8 cellular contexts compared by ENCODE assay signal in genomic region chr2:191521608-191522208, GRCh38.
DNase-seq lines count a peak whose midpoint lies in the region; ATAC-seq and TF ChIP-seq lines count a peak whose summit lies in the region.

No MANE protein-coding gene starts in this region.

- H3K27me3 Mint-ChIP-seq in activated CD4-positive, alpha-beta memory T cell treated with anti-CD3 and anti-CD28 coated beads, Interleukin-2, amount 10 ng/mL, durations not matched to agents 7 days and 5 days, result peaks cover 15% of the 10 kb centered on the region

- no peak overlapping the region for H3K4me3 Mint-ChIP-seq in activated CD4-positive, alpha-beta memory T cell treated with anti-CD3 and anti-CD28 coated beads, Interleukin-2, amount 10 ng/mL, durations not matched to agents 7 days and 5 days

- H2AFZ ChIP-seq in neural cell (ENCODE audit: low read depth, low read length), result no peak overlapping the region

- no peaks in the 10 kb centered on the region for H3F3A ChIP-seq in neural cell (ENCODE audit: insufficient read depth, low read length, poor library complexity, severe bottlenecking)

- POLR2A ChIA-PET in activated CD4-positive, alpha-beta memory T cell treated with anti-CD3 and anti-CD28 coated beads, Interleukin-2, amount 10 ng/mL, durations not matched to agents 7 days and 5 days (lab: Charles Lee), result no interaction called here

- no peak overlapping the region for H3K9ac ChIP-seq in neural cell (ENCODE audit: low read length)

- H3K9me3 ChIP-seq in neural cell (ENCODE audit: low read length), result no peaks in the 10 kb centered on the region

- DNase-seq in NCI-H2171 treated with DMSO at 0.1 percent for 48 hours (lab: John Stamatoyannopoulos, UW), result peak; percentile 39
- DNase-seq in NCI-H2171 (lab: John Stamatoyannopoulos, UW), result no peak
- peak; percentile 5 for DNase-seq in NCI-H146 treated with DMSO at 0.1 percent for 48 hours (lab: John Stamatoyannopoulos, UW; ENCODE audit: unreplicated experiment)
- peak; percentile 65 for DNase-seq in choroid plexus epithelial cell (ENCODE audit: low read depth)
- no peak for DNase-seq in T1000 (lab: John Stamatoyannopoulos, UW)
- DNase-seq in activated CD4-positive, alpha-beta memory T cell treated with anti-CD3 and anti-CD28 coated beads, Interleukin-2, amount 10 ng/mL, durations not matched to agents 7 days and 5 days, result no peak

- no peaks in the 10 kb centered on the region for H3K27me3 ChIP-seq in neural cell (ENCODE audit: insufficient read depth, low read depth, low read length)

- H3K9me3 Mint-ChIP-seq in activated CD4-positive, alpha-beta memory T cell treated with anti-CD3 and anti-CD28 coated beads, Interleukin-2, amount 10 ng/mL, durations not matched to agents 7 days and 5 days, result no peaks in the 10 kb centered on the region

- no peak for TF ChIP-seq EP300 in neural cell (conservative IDR thresholded peaks at IDR 0.05; ENCODE audit: poor library complexity, severe bottlenecking)

- H3K27ac ChIP-seq in neural cell (ENCODE audit: low read length), result no peak overlapping the region

- no peak for ATAC-seq in GM21717 (IDR thresholded peaks at IDR 0.05; ENCODE audit: unreplicated experiment)

- no peak overlapping the region for H3K27ac Mint-ChIP-seq in activated CD4-positive, alpha-beta memory T cell treated with anti-CD3 and anti-CD28 coated beads, Interleukin-2, amount 10 ng/mL, durations not matched to agents 7 days and 5 days

- TF ChIP-seq RAD21 in neural cell (conservative IDR thresholded peaks at IDR 0.05), result peak; percentile 83

- H3K36me3 ChIP-seq in neural cell (ENCODE audit: insufficient read depth, low read length), result no peaks in the 10 kb centered on the region

- peak; percentile 72 for TF ChIP-seq CTCF in choroid plexus epithelial cell (conservative IDR thresholded peaks at IDR 0.05; ENCODE audit: low read depth, low read length)
- TF ChIP-seq CTCF in neural cell (IDR thresholded peaks at IDR 0.05; ENCODE audit: poor library complexity, severe bottlenecking), result peak; percentile 83

- CTCF ChIA-PET in activated CD4-positive, alpha-beta memory T cell treated with anti-CD3 and anti-CD28 coated beads, Interleukin-2, amount 10 ng/mL, durations not matched to agents 7 days and 5 days (lab: Charles Lee), result interaction anchor here (0.7 to 3.0 kb wide), 4 partner anchors 72 to 1093 kb away, joined by 3 to 24 read pairs (median 3); no protein-coding TSS in a partner anchor

- no peaks in the 10 kb centered on the region for H4K20me1 ChIP-seq in neural cell (ENCODE audit: insufficient read depth)

- H3K4me3 ChIP-seq in choroid plexus epithelial cell (ENCODE audit: low read depth, low read length) (no peak overlapping the region), neural cell (ENCODE audit: low read length) (no peak overlapping the region)

- no peaks in the 10 kb centered on the region for H3K4me1 Mint-ChIP-seq in activated CD4-positive, alpha-beta memory T cell treated with anti-CD3 and anti-CD28 coated beads, Interleukin-2, amount 10 ng/mL, durations not matched to agents 7 days and 5 days

- no peak overlapping the region for H3K4me2 ChIP-seq in neural cell (ENCODE audit: low read length)

- H3K9me2 ChIP-seq in neural cell (ENCODE audit: insufficient read depth, low read length), result no peaks in the 10 kb centered on the region

- no peaks in the 10 kb centered on the region for H3K36me3 Mint-ChIP-seq in activated CD4-positive, alpha-beta memory T cell treated with anti-CD3 and anti-CD28 coated beads, Interleukin-2, amount 10 ng/mL, durations not matched to agents 7 days and 5 days (ENCODE audit: low read depth)

- no peaks in the 10 kb centered on the region for H3K79me2 ChIP-seq in neural cell (replicated peaks; ENCODE audit: insufficient read depth, low read length)

TF ChIP-seq in neural cell, 6 proteins besides CTCF, POLR2A, EP300 and RAD21:
- TF ChIP-seq EZH2 (IDR thresholded peaks at IDR 0.05; ENCODE audit: borderline replicate concordance, insufficient read depth, low read length, poor library complexity, severe bottlenecking) (no peak), POLR2AphosphoS5 (IDR thresholded peaks at IDR 0.05) (no peak), SMC3 (conservative IDR thresholded peaks at IDR 0.05; ENCODE audit: poor library complexity) (peak; percentile 86), REST (IDR thresholded peaks at IDR 0.05; ENCODE audit: borderline replicate concordance) (no peak), MXI1 (conservative IDR thresholded peaks at IDR 0.05; ENCODE audit: poor library complexity, severe bottlenecking) (no peak)
TF ChIP-seq in neural cell: peak in this region for 1.

Comparison
In these comparisons a context has a peak if more than half of its experiments do, and no peak if none do; other contexts are left out.
1. DNase-seq: peak in NCI-H2171 treated with DMSO at 0.1 percent for 48 hours (single experiment), NCI-H146 treated with DMSO at 0.1 percent for 48 hours (single experiment) and choroid plexus epithelial cell (single experiment); none in NCI-H2171 (single experiment), T1000 (single experiment) and activated CD4-positive, alpha-beta memory T cell treated with anti-CD3 and anti-CD28 coated beads, Interleukin-2, amount 10 ng/mL, durations not matched to agents 7 days and 5 days (single experiment).